In genomic region chr19:6392219-6393073, GRCh38 we compare ENCODE assay signal across 1 cellular context.
TF ChIP-seq lines count a peak whose summit lies in the region.

No MANE protein-coding gene starts in this region.

TF ChIP-seq in K562, 482 proteins besides CTCF, POLR2A, EP300 and RAD21:
- TF ChIP-seq ZNF263 (CRISPR knock-in tag; IDR thresholded peaks at IDR 0.05; ENCODE audit: borderline replicate concordance) (peak; percentile 61; the same call in 1 of the 2 replicates), EZH2 (IDR thresholded peaks at IDR 0.05; ENCODE audit: borderline replicate concordance, low read depth, low read length) (no peak), PML (IDR thresholded peaks at IDR 0.05; ENCODE audit: low read length) (0 out of 2 replicates have a peak, but pooled peaks have one; percentile 12), ZNF518B (CRISPR knock-in tag; IDR thresholded peaks at IDR 0.05) (no peak), C11orf30 (IDR thresholded peaks at IDR 0.05; ENCODE audit: low read depth) (peak; percentile 89), SPI1 (IDR thresholded peaks at IDR 0.05; ENCODE audit: borderline replicate concordance, low read depth, low read length) (peak; percentile 63), USF1 (CRISPR knock-in tag; IDR thresholded peaks at IDR 0.05) (no peak), ZNF316 (IDR thresholded peaks at IDR 0.05) (peak; percentile 95), SOX6 (IDR thresholded peaks at IDR 0.05) (0 out of 2 replicates have a peak, but pooled peaks have one; percentile 15), LEF1 (IDR thresholded peaks at IDR 0.05) (no peak), MAFF (IDR thresholded peaks at IDR 0.05; ENCODE audit: low read length) (peak; percentile 68; the same call in 1 of the 2 replicates), ZNF24 (IDR thresholded peaks at IDR 0.05) (peak; percentile 81), GTF2E2 (tag; IDR thresholded peaks at IDR 0.05) (peak; percentile 64), AFF1 (IDR thresholded peaks at IDR 0.05; ENCODE audit: low read depth in 1 of 2, partially characterized antibody in 2 of 2) (peak in 1 of 2 experiments; percentile 55), ZNF511 (CRISPR knock-in tag; IDR thresholded peaks at IDR 0.05) (0 out of 2 replicates have a peak, but pooled peaks have one; percentile 28), BRD9 (IDR thresholded peaks at IDR 0.05; ENCODE audit: low read depth, partially characterized antibody) (no peak), SUPT5H (IDR thresholded peaks at IDR 0.05) (peak; percentile 60), MAFG (tag; conservative IDR thresholded peaks at IDR 0.05) (peak; percentile 73), EGR1 (conservative IDR thresholded peaks at IDR 0.05) (no peak), RNF2 (IDR thresholded peaks at IDR 0.05) (no peak), CBFA2T3 (IDR thresholded peaks at IDR 0.05) (peak; percentile 44; the same call in 1 of the 2 replicates), ARID1B (IDR thresholded peaks at IDR 0.05) (peak; percentile 32; the same call in 1 of the 2 replicates), MAFK (IDR thresholded peaks at IDR 0.05; ENCODE audit: low read length) (peak; percentile 69), NFE2 (IDR thresholded peaks at IDR 0.05; ENCODE audit: low read depth) (peak; percentile 12; the same call in 1 of the 2 replicates), CHD1 (IDR thresholded peaks at IDR 0.05; ENCODE audit: low read length) (no peak), HLTF (IDR thresholded peaks at IDR 0.05) (0 out of 2 replicates have a peak, but pooled peaks have one; percentile 12)
